Comparison of ENCODE assay signal across 9 cellular contexts in genomic region chr3:51941447-51941797, GRCh38. TPM values are rescaled to one million over a fixed set of nuclear protein-coding genes. Genes with fewer than 3 reads are reported as not detected.
DNase-seq lines count a peak whose midpoint lies in the region; ATAC-seq and TF ChIP-seq lines count a peak whose summit lies in the region.
"Had no signal": no experiment of that assay in that cellular context is flagged by ENCODE, and none has a peak within 500 bp of the region (broad histone marks: within the 10 kb centered on the region; RNA-seq: fewer than 3 reads in every experiment).

No MANE protein-coding gene starts in this region.

- intact Hi-C loops in cardiac septum (cut with DNase I) (loop anchor here (5.0 kb wide), 2 partner anchors 111 to 201 kb away; no protein-coding TSS in a partner anchor), vagina (cut with DNase I) (loop anchor here (2.0 kb wide), 1 partner anchor 33 kb away; the partner anchor contains the start of genes ABHD14A and ABHD14B)

- H3K27ac Mint-ChIP-seq in brain: peak overlapping the region; percentile 3 to 89 (median 54)

- peaks cover 32% of the 10 kb centered on the region for H3K4me1 Mint-ChIP-seq in brain

- peak overlapping the region; percentile 71 for H3K4me3 ChIP-seq in cardiac muscle cell
- H3K4me3 ChIP-seq in mesodermal cell (ENCODE audit: extremely low read depth, insufficient read depth, low read length, poor library complexity, severe bottlenecking): peak overlapping the region; percentile 75
- peak overlapping the region; percentile 69 to 76 for H3K4me3 ChIP-seq in vagina

- H3K27me3 Mint-ChIP-seq in brain: peaks cover 9% of the 10 kb centered on the region

- H3K36me3 Mint-ChIP-seq in brain: peaks cover 12% of the 10 kb centered on the region

- WGBS in mesodermal cell (ENCODE audit: insufficient coverage in 2 of 2), 2 experiments: 0 to 1% methylated on average over 16 to 17 of the region's 21 CpGs

- peak overlapping the region; percentile 88 to 98 (median 93) for H3K4me3 Mint-ChIP-seq in brain

- H3K9me3 Mint-ChIP-seq in brain: no peaks in the 10 kb centered on the region

- TF ChIP-seq CTCF in cardiac muscle cell (IDR thresholded peaks at IDR 0.05; ENCODE audit: low read depth, low read length): no peak
- TF ChIP-seq CTCF in brain (conservative IDR thresholded peaks at IDR 0.05): no peak
- TF ChIP-seq CTCF in vagina (IDR thresholded peaks at IDR 0.05): no peak

- ATAC-seq in HG03095 (IDR thresholded peaks at IDR 0.05; ENCODE audit: unreplicated experiment): no peak

- TF ChIP-seq POLR2A in vagina (IDR thresholded peaks at IDR 0.05): no peak

- no peak for DNase-seq in cardiac muscle cell (ENCODE audit: low read depth in 1 of 2, low spot score in 1 of 2)
- no peak for DNase-seq in cardiac septum (ENCODE audit: low spot score)
- DNase-seq in vagina (ENCODE audit: extremely low spot score in 2 of 2): peak in 1 of 2 donors; percentile 81
- no peak for DNase-seq in DMS153 treated with DMSO at 0.1 percent for 48 hours (lab: John Stamatoyannopoulos, UW; ENCODE audit: unreplicated experiment)
- no peak for DNase-seq in NOMO-1 treated with DMSO at 0.1 percent for 48 hours (lab: John Stamatoyannopoulos, UW; ENCODE audit: unreplicated experiment)

- peaks cover 5% of the 10 kb centered on the region for H3K36me3 ChIP-seq in cardiac muscle cell
- peaks cover 32% of the 10 kb centered on the region for H3K36me3 ChIP-seq in mesodermal cell (ENCODE audit: control insufficient read depth, insufficient read depth, low read length)
- peaks cover 0 to 17% of the 10 kb centered on the region in 2 donors for H3K36me3 ChIP-seq in vagina

- H3K27ac ChIP-seq in cardiac muscle cell (peak overlapping the region; percentile 59), mesodermal cell (ENCODE audit: low read depth, low read length, severe bottlenecking) (peak overlapping the region; percentile 55), vagina (no peak overlapping the region)

- H3K27me3 ChIP-seq in cardiac muscle cell: no peaks in the 10 kb centered on the region
- no peaks in the 10 kb centered on the region for H3K27me3 ChIP-seq in vagina

- H3K4me1 ChIP-seq in cardiac muscle cell (ENCODE audit: low read depth) (peaks cover 15% of the 10 kb centered on the region), mesodermal cell (ENCODE audit: control insufficient read depth, insufficient read depth, low read length, poor library complexity, severe bottlenecking) (peaks cover 18% of the 10 kb centered on the region), vagina (peaks cover 31% of the 10 kb centered on the region)

- H3K9me3 ChIP-seq in cardiac muscle cell (ENCODE audit: low read depth) (no peaks in the 10 kb centered on the region), mesodermal cell (ENCODE audit: control insufficient read depth, low read length) (no peaks in the 10 kb centered on the region), vagina (no peaks in the 10 kb centered on the region)

RNA-seq across cellular contexts. Expression of gene RRP9, which starts 0.3 kb away (rescaled TPM):
- total RNA-seq in cardiac muscle cell (22.3 and 22.4 TPM in 2 replicates), cardiac septum (9.7 TPM), vagina (12.5 TPM)
- polyA plus RNA-seq in cardiac muscle cell (32.8 and 38.2 TPM in 2 replicates), brain (ENCODE audit: insufficient read depth, low read depth, low replicate concordance) (24.3 TPM)
- polyA plus RNA-seq in mesodermal cell (2013, experiment 1 of 2): 17.2 TPM
- 13.6 TPM for polyA plus RNA-seq in mesodermal cell (2013, experiment 2 of 2)

RNA-seq across cellular contexts. Expression of gene PARP3, which starts 0.7 kb away (rescaled TPM):
- total RNA-seq in cardiac muscle cell (17.3 and 19.2 TPM in 2 replicates), cardiac septum (15.2 TPM), vagina (20.6 TPM)
- polyA plus RNA-seq in cardiac muscle cell (23.7 and 26.6 TPM in 2 replicates), brain (ENCODE audit: insufficient read depth, low read depth, low replicate concordance) (7.4 TPM)
- 5.8 TPM for polyA plus RNA-seq in mesodermal cell (2013, experiment 1 of 2)
- 4.4 TPM for polyA plus RNA-seq in mesodermal cell (2013, experiment 2 of 2)

RNA-seq across cellular contexts. Expression of gene GPR62, which starts 13.8 kb away (rescaled TPM):
- total RNA-seq in cardiac muscle cell: 0.42 and 1.1 TPM in 2 replicates
- 0.94 and 2.2 TPM in 2 replicates for polyA plus RNA-seq in cardiac muscle cell
- total RNA-seq in cardiac septum: 0.16 TPM
- polyA plus RNA-seq in brain (ENCODE audit: insufficient read depth, low read depth, low replicate concordance): 8.9 TPM
- 0.11 TPM for polyA plus RNA-seq in mesodermal cell (2013, experiment 1 of 2)
- not detected for polyA plus RNA-seq in mesodermal cell (2013, experiment 2 of 2)
- total RNA-seq in vagina: not detected
- total RNA-seq: G401 had no signal

RNA-seq across cellular contexts. Expression of gene PCBP4, which starts 25.8 kb away (rescaled TPM):
- total RNA-seq in cardiac muscle cell (151 and 226 TPM in 2 replicates), cardiac septum (91.4 TPM), vagina (36.6 TPM)
- polyA plus RNA-seq in cardiac muscle cell (114 and 122 TPM in 2 replicates), brain (ENCODE audit: insufficient read depth, low read depth, low replicate concordance) (151 TPM)
- 103 TPM for polyA plus RNA-seq in mesodermal cell (2013, experiment 1 of 2)
- polyA plus RNA-seq in mesodermal cell (2013, experiment 2 of 2): 93.2 TPM

RNA-seq across cellular contexts. Expression of gene ABHD14B, which starts 32.4 kb away (rescaled TPM):
- total RNA-seq in cardiac muscle cell (19.8 and 27.8 TPM in 2 replicates), cardiac septum (13.6 TPM), vagina (46.9 TPM)
- polyA plus RNA-seq in cardiac muscle cell (23.3 and 29.9 TPM in 2 replicates), brain (ENCODE audit: insufficient read depth, low read depth, low replicate concordance) (39.3 TPM)
- polyA plus RNA-seq in mesodermal cell (2013, experiment 1 of 2): 11.2 TPM
- 11.4 TPM for polyA plus RNA-seq in mesodermal cell (2013, experiment 2 of 2)
